In genomic region chr12:132776816-132777568, GRCh38 we compare ENCODE assay signal across 17 cellular contexts. TPM values are rescaled to one million over a fixed set of nuclear protein-coding genes. Genes with fewer than 3 reads are reported as not detected.
DNase-seq lines count a peak whose midpoint lies in the region; ATAC-seq, FAIRE-seq and TF ChIP-seq lines count a peak whose summit lies in the region.
"Had no signal": no experiment of that assay in that cellular context is flagged by ENCODE, and none has a peak within 500 bp of the region (broad histone marks: within the 10 kb centered on the region; RNA-seq: fewer than 3 reads in every experiment).

No MANE protein-coding gene starts in this region.

- no peak for FAIRE-seq in pancreas (lab: Jason Lieb, UNC)

- no peaks in the 10 kb centered on the region for H3K9me3 Mint-ChIP-seq in activated T-cell treated with anti-CD3 and anti-CD28 coated beads, Interleukin-2, amount 50 U/mL, for 72 hours
- H3K9me3 Mint-ChIP-seq: activated T-helper 17 cell treated with anti-CD3 and anti-CD28 coated beads, Interleukin-2, amount 50 U/mL, for 72 hours; IgD-negative memory B cell; T-helper 2 cell treated with Interferon-gamma antibody and Interleukin-4, amounts not matched to agents 5 μg/mL and 100 μg/mL, for 36 hours had no signal

- peak; percentile 10 to 45 (median 40) for ATAC-seq in pancreas
- ATAC-seq in activated T-cell treated with anti-CD3 and anti-CD28 coated beads, Interleukin-2, amount 50 U/mL, for 72 hours (replicated peaks in 1 of 2) = no peak
- ATAC-seq: activated T-helper 17 cell treated with anti-CD3 and anti-CD28 coated beads, Interleukin-2, amount 50 U/mL, for 72 hours had no signal

- H3K4me3 ChIP-seq in fibroblast of villous mesenchyme (ENCODE audit: low read depth, low read length) (no peak overlapping the region), pancreas (no peak overlapping the region)
- H3K4me3 ChIP-seq: cardiac muscle cell had no signal

- no peaks in the 10 kb centered on the region for H3K27me3 ChIP-seq in pancreas
- H3K27me3 ChIP-seq: cardiac muscle cell had no signal

- peaks cover 2 to 68% (median 38%) of the 10 kb centered on the region in 3 donors for H3K36me3 ChIP-seq in pancreas

- peaks cover 20% of the 10 kb centered on the region for H3K4me1 Mint-ChIP-seq in activated T-cell treated with anti-CD3 and anti-CD28 coated beads, Interleukin-2, amount 50 U/mL, for 72 hours (ENCODE audit: low read depth)
- H3K4me1 Mint-ChIP-seq: activated T-helper 17 cell treated with anti-CD3 and anti-CD28 coated beads, Interleukin-2, amount 50 U/mL, for 72 hours had no signal

- no peaks in the 10 kb centered on the region for H3K27me3 Mint-ChIP-seq in activated T-cell treated with anti-CD3 and anti-CD28 coated beads, Interleukin-2, amount 50 U/mL, for 72 hours (ENCODE audit: low read depth)
- H3K27me3 Mint-ChIP-seq: activated T-helper 17 cell treated with anti-CD3 and anti-CD28 coated beads, Interleukin-2, amount 50 U/mL, for 72 hours; IgD-negative memory B cell had no signal

- intact Hi-C loops in pancreas (cut with DNase I) = no loop called here

- no peaks in the 10 kb centered on the region for H3K9me3 ChIP-seq in pancreas

- DNase-seq in Ammon's horn (ENCODE audit: low spot score) (peak; percentile 52), fibroblast of villous mesenchyme (ENCODE audit: low read depth) (peak; percentile 64), pancreas (no peak), NCI-H2227 (lab: John Stamatoyannopoulos, UW; ENCODE audit: unreplicated experiment) (no peak), SKM-1 treated with dmso at 0.1 percent for 144 hours (lab: John Stamatoyannopoulos, UW; ENCODE audit: unreplicated experiment) (no peak)
- DNase-seq in stimulated activated naive CD4-positive, alpha-beta T cell treated with Interleukin-2 at 50 U/mL for 16 hours (lab: John Stamatoyannopoulos, UW) = no peak
- no peak for DNase-seq in activated T-cell treated with anti-CD3 and anti-CD28 coated beads, Interleukin-2, amount 50 U/mL, for 72 hours
- DNase-seq: activated CD4-positive, alpha-beta T cell treated with anti-CD3 and anti-CD28 coated beads, Interleukin-2, amount 50 U/mL, for 4 hours; DMS79; NCI-H146; NCI-H774 had no signal

- no peak for TF ChIP-seq CTCF in VCaP (conservative IDR thresholded peaks at IDR 0.05)
- no peak for TF ChIP-seq CTCF in fibroblast of villous mesenchyme (IDR thresholded peaks at IDR 0.05; ENCODE audit: insufficient read depth, low read depth, low read length)
- no peak for TF ChIP-seq CTCF in pancreas (IDR thresholded peaks at IDR 0.05)

- peaks cover 5 to 8% of the 10 kb centered on the region in 2 donors for H3K36me3 Mint-ChIP-seq in activated T-cell treated with anti-CD3 and anti-CD28 coated beads, Interleukin-2, amount 50 U/mL, for 72 hours (ENCODE audit: insufficient read depth in 2 of 2)

- H3K27ac ChIP-seq in VCaP (peak overlapping the region; percentile 92), pancreas (no peak overlapping the region)
- H3K27ac ChIP-seq: cardiac muscle cell, parathyroid adenoma had no signal

- no peak overlapping the region for H3K27ac Mint-ChIP-seq in activated T-cell treated with anti-CD3 and anti-CD28 coated beads, Interleukin-2, amount 50 U/mL, for 72 hours
- H3K27ac Mint-ChIP-seq: activated T-helper 17 cell treated with anti-CD3 and anti-CD28 coated beads, Interleukin-2, amount 50 U/mL, for 72 hours; IgD-negative memory B cell; T-helper 2 cell treated with Interferon-gamma antibody and Interleukin-4, amounts not matched to agents 5 μg/mL and 100 μg/mL, for 36 hours had no signal

- 70 to 73% methylated on average over 29 of the region's 29 CpGs for WGBS in pancreas, 2 donors

- no peaks in the 10 kb centered on the region for H3K4me1 ChIP-seq in pancreas
- H3K4me1 ChIP-seq: parathyroid adenoma had no signal

- H3K4me3 Mint-ChIP-seq in activated T-cell treated with anti-CD3 and anti-CD28 coated beads, Interleukin-2, amount 50 U/mL, for 72 hours = no peak overlapping the region
- H3K4me3 Mint-ChIP-seq: activated T-helper 17 cell treated with anti-CD3 and anti-CD28 coated beads, Interleukin-2, amount 50 U/mL, for 72 hours; T-helper 2 cell treated with Interferon-gamma antibody and Interleukin-4, amounts not matched to agents 5 μg/mL and 100 μg/mL, for 36 hours had no signal

RNA-seq across cellular contexts. Expression of gene ANKLE2, which starts 15.4 kb away (rescaled TPM):
- total RNA-seq in fibroblast of villous mesenchyme = 94.4 and 118 TPM in 2 replicates
- total RNA-seq in pancreas = 10 to 100 TPM; 20.0 to 31.2 (median 22.8) TPM
- 10 to 100 TPM; 22.8 to 39.6 TPM for polyA plus RNA-seq in pancreas
- 100 to 1,000 TPM; 154 to 189 TPM for total RNA-seq in activated T-cell treated with anti-CD3 and anti-CD28 coated beads, Interleukin-2, amount 50 U/mL, for 72 hours

RNA-seq across cellular contexts. Expression of gene GOLGA3, which starts 51.7 kb away (rescaled TPM):
- total RNA-seq in fibroblast of villous mesenchyme (133 and 148 TPM in 2 replicates), pancreas (10 to 100 TPM; 25.0 to 44.5 (median 33.4) TPM)
- 10 to 100 TPM; 12.6 to 26.8 TPM for polyA plus RNA-seq in pancreas
- 10 to 100 TPM; 58.2 to 60.4 TPM for total RNA-seq in activated T-cell treated with anti-CD3 and anti-CD28 coated beads, Interleukin-2, amount 50 U/mL, for 72 hours

Comparison
In these comparisons a context has a peak if more than half of its experiments do, and no peak if none do; other contexts are left out.
1. DNase-seq: peak in Ammon's horn (single experiment) and fibroblast of villous mesenchyme (single experiment); none in pancreas (0 of 6), stimulated activated naive CD4-positive, alpha-beta T cell treated with Interleukin-2 at 50 U/mL for 16 hours (single experiment), NCI-H2227 (single experiment), SKM-1 treated with dmso at 0.1 percent for 144 hours (single experiment) and activated T-cell treated with anti-CD3 and anti-CD28 coated beads, Interleukin-2, amount 50 U/mL, for 72 hours (0 of 2).
2. ATAC-seq: peak in pancreas (4 of 4); none in activated T-cell treated with anti-CD3 and anti-CD28 coated beads, Interleukin-2, amount 50 U/mL, for 72 hours (0 of 2).